In genomic region chr4:54064317-54065275, GRCh38 we compare ENCODE assay signal across 8 cellular contexts. TPM values are rescaled to one million over a fixed set of nuclear protein-coding genes. Genes with fewer than 3 reads are reported as not detected.
DNase-seq lines count a peak whose midpoint lies in the region; ATAC-seq and TF ChIP-seq lines count a peak whose summit lies in the region.

TSS of gene CHIC2 (minus strand) at chr4:54064605. CDS start at chr4:54064300, 305 bp downstream.

- peak within 1 kb of the TSS; percentile 87 for H3K4me3 ChIP-seq in BJ (ENCODE audit: low read depth, low read length)

- CTCF ChIA-PET in BJ (lab: Yijun Ruan, JAX) = interaction anchor here (0.6 to 1.4 kb wide), 2 partner anchors 9 to 160 kb away, joined by 3 read pairs; no protein-coding TSS in a partner anchor

- POLR2A ChIA-PET in BJ (lab: Charles Lee) = no interaction called here

- H3K27me3 ChIP-seq in BJ (ENCODE audit: control insufficient read depth, insufficient read depth, low read length) = no peaks in the 10 kb centered on the region

- ATAC-seq in GM19324 (IDR thresholded peaks at IDR 0.05; ENCODE audit: low FRiP score, unreplicated experiment) (peak; percentile 97), HG03460 (IDR thresholded peaks at IDR 0.05; ENCODE audit: unreplicated experiment) (peak; percentile 95)

- DNase-seq in BJ (ENCODE audit: low read depth) = no peak
- peak; percentile 67 to 94 for DNase-seq in NCI-H526 (lab: John Stamatoyannopoulos, UW)
- peak; percentile 96 for DNase-seq in activated CD4-positive, alpha-beta T cell treated with anti-CD3 and anti-CD28 coated beads for 4 hours
- peak; percentile 93 for DNase-seq in kidney glomerular epithelial cell (lab: John Stamatoyannopoulos, UW)
- peak; percentile 89 to 94 for DNase-seq in stimulated activated CD4-positive, alpha-beta T cell treated with anti-CD3 and anti-CD28 coated beads, Interleukin-15, amount 100 ng/mL, for 48 hours (ENCODE audit: low read depth in 2 of 2)

- no peaks in the 10 kb centered on the region for H3K36me3 ChIP-seq in BJ (ENCODE audit: control insufficient read depth, insufficient read depth, low read length)

- H3K27ac ChIP-seq in cingulate gyrus (ENCODE audit: low read depth, low read length) = peak within 1 kb of the TSS; percentile 79

- no peak for TF ChIP-seq CTCF in BJ (IDR thresholded peaks at IDR 0.05; ENCODE audit: insufficient read depth, low read depth, low read length)

RNA-seq across cellular contexts. Expression of gene CHIC2, which starts in this region (rescaled TPM):
- polyA plus RNA-seq in BJ (2011; rRNA removed) = 15.6 and 28.2 TPM in 2 replicates
- polyA minus RNA-seq in BJ (2011; rRNA and poly(A)+ RNA removed) = 12.7 and 14.0 TPM in 2 replicates
